Comparison of ENCODE assay signal across 29 cellular contexts in genomic region chr3:105497381-105497780, GRCh38.
"Had no signal": no experiment of that assay in that cellular context is flagged by ENCODE, and none has a peak within 500 bp of the region (broad histone marks: within the 10 kb centered on the region; RNA-seq: fewer than 3 reads in every experiment).

No MANE protein-coding gene starts in this region.

- H3K4me1 ChIP-seq: adrenal gland had no signal

- H3K27me3 ChIP-seq: adrenal gland, cardiac muscle cell had no signal

- H3K4me3 ChIP-seq: adrenal gland, cardiac muscle cell had no signal

- ATAC-seq: activated CD8-positive, alpha-beta T cell treated with anti-CD3 and anti-CD28 coated beads for 36 hours; activated naive CD4-positive, alpha-beta T cell treated with anti-CD3 and anti-CD28 coated beads, Interleukin-2, amount 50 U/mL, for 72 hours; activated T-cell treated with anti-CD3 and anti-CD28 coated beads, Interleukin-2, amount 50 U/mL, for 4 hours; activated T-cell treated with anti-CD3 and anti-CD28 coated beads, Interleukin-2, amount 50 U/mL, for 72 hours; activated T-helper 17 cell treated with anti-CD3 and anti-CD28 coated beads, Interleukin-2, amount 50 U/mL, for 72 hours; T-helper 17 cell had no signal

- H3K9me3 ChIP-seq: adrenal gland had no signal

- H3K36me3 ChIP-seq: adrenal gland, cardiac muscle cell had no signal

- H3K27ac ChIP-seq: adrenal gland, cardiac muscle cell, VCaP had no signal

- DNase-seq: activated B cell treated with CpG ODN at 0.5 μM for 24 hours; activated CD4-positive, alpha-beta memory T cell treated with anti-CD3 and anti-CD28 coated beads for 36 hours; activated CD4-positive, alpha-beta T cell treated with anti-CD3 and anti-CD28 coated beads for 4 hours; activated CD4-positive, alpha-beta T cell treated with anti-CD3 and anti-CD28 coated beads, Interleukin-2, amount 10 ng/mL, durations not matched to agents 24 days and 14 days; activated CD4-positive, alpha-beta T cell treated with anti-CD3 and anti-CD28 coated beads, Interleukin-2, amount 50 U/mL, for 1 hour; activated CD4-positive, alpha-beta T cell treated with anti-CD3 and anti-CD28 coated beads, Interleukin-2, amount 50 U/mL, for 4 hours; activated CD4-positive, CD25-positive, alpha-beta regulatory T cell treated with anti-CD3 and anti-CD28 coated beads, Interleukin-2, amount 50 U/mL, for 72 hours; activated CD8-positive, alpha-beta memory T cell treated with anti-CD3 and anti-CD28 coated beads, Interleukin-2, amount 50 U/mL, for 4 hours; activated CD8-positive, alpha-beta T cell treated with anti-CD3 and anti-CD28 coated beads for 36 hours; activated effector memory CD4-positive, alpha-beta T cell treated with anti-CD3 and anti-CD28 coated beads, Interleukin-2, amount 50 U/mL, for 16 hours; activated gamma-delta T cell treated with Interleukin-2 at 50 U/mL for 16 hours; activated naive CD4-positive, alpha-beta T cell; activated naive CD4-positive, alpha-beta T cell treated with anti-CD3 and anti-CD28 coated beads for 36 hours; activated naive CD4-positive, alpha-beta T cell treated with anti-CD3 and anti-CD28 coated beads, Interleukin-2, amount 50 U/mL, for 16 hours; activated naive CD8-positive, alpha-beta T cell treated with anti-CD3 and anti-CD28 coated beads for 36 hours; activated T-cell treated with anti-CD3 and anti-CD28 coated beads for 4 hours; activated T-cell treated with anti-CD3 and anti-CD28 coated beads, Interleukin-2, amount 50 U/mL, for 1 hour; activated T-cell treated with anti-CD3 and anti-CD28 coated beads, Interleukin-2, amount 50 U/mL, for 4 hours; activated T-cell treated with anti-CD3 and anti-CD28 coated beads, Interleukin-2, amount 50 U/mL, for 72 hours; adrenal gland; amniotic stem cell; aorta; caudate nucleus; cerebellar nuclear complex; T-helper 17 cell had no signal
